Comparison of ENCODE assay signal across 8 cellular contexts in the genomic region with DNA sequence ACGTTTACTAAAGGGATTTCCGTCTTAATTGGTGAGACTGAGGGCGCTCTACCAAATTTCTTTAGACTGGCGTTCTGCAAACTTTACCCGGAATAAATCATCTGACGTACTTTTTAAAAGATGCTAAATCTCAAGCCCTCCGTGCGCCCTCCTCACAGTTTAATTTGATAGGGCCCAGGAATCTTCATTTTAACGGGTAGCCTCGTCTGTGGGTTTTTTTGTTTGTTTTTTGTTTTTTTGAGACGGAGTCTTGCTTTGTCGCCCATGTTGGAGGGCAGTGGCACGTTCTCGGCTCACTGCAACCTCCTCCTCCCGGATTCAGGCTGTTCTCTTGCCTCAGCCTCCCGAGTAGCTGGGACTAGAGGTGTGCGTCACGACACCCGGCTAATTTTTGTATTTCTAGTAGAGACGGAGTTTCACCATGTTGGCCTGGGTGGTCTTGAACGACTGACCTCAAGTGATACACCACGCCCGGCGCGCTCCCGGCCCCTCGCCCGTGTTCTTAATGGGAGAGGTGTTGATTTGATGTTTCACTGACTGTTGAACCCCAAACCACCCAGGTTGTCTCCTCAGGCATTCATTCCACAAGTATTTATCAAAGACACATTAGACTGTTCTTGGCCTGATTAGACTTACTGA. TPM values are rescaled to one million over a fixed set of nuclear protein-coding genes. Genes with fewer than 3 reads are reported as not detected.
DNase-seq lines count a peak whose midpoint lies in the region; ATAC-seq and TF ChIP-seq lines count a peak whose summit lies in the region.

No MANE protein-coding gene starts in this region.

- peak overlapping the region; percentile 90 for H3K4me3 Mint-ChIP-seq in CD4-positive, alpha-beta T cell
- peak overlapping the region; percentile 95 for H3K4me3 Mint-ChIP-seq in osteocyte (ENCODE audit: unreplicated experiment)

- H3K36me3 Mint-ChIP-seq in CD4-positive, alpha-beta T cell (ENCODE audit: low read depth) = peaks cover 18% of the 10 kb centered on the region
- H3K36me3 Mint-ChIP-seq in osteocyte (ENCODE audit: unreplicated experiment) = no peaks in the 10 kb centered on the region

- H3F3A ChIP-seq in PC-3 (ENCODE audit: low read length, unreplicated experiment) = no peaks in the 10 kb centered on the region

- peak overlapping the region; percentile 99 for H3K4me2 ChIP-seq in PC-3 (ENCODE audit: low read length)

- H3K9me2 ChIP-seq in PC-3 (replicated peaks; ENCODE audit: low read length) = no peaks in the 10 kb centered on the region

- no peaks in the 10 kb centered on the region for H3K27me3 ChIP-seq in CD4-positive, alpha-beta T cell (ENCODE audit: control insufficient read depth, insufficient read depth, low read length)
- H3K27me3 ChIP-seq in PC-3 (ENCODE audit: low read length) = no peaks in the 10 kb centered on the region

- H3K4me3 ChIP-seq in PC-3 (ENCODE audit: low read length) (peak overlapping the region; percentile 99), epithelial cell of esophagus (ENCODE audit: low read length) (peak overlapping the region; percentile 86)

- BruUV-seq in PC-3 (replicated peaks; lab: Mats Ljungman, UMichigan) = no TSS peak

- peak in 1 of 10 experiments; percentile 5 for DNase-seq in CD4-positive, alpha-beta T cell
- DNase-seq in PC-3 = no peak
- no peak for DNase-seq in epithelial cell of esophagus (ENCODE audit: low read depth)
- DNase-seq in osteocyte (ENCODE audit: extremely low spot score, unreplicated experiment) = no peak
- no peak for DNase-seq in effector CD4-positive, alpha-beta T cell
- no peak for DNase-seq in NCI-H187 (lab: John Stamatoyannopoulos, UW)
- no peak for DNase-seq in activated CD4-positive, alpha-beta T cell treated with anti-CD3 and anti-CD28 coated beads for 48 hours

- ATAC-seq in CD4-positive, alpha-beta T cell (ENCODE audit: poor library complexity) = no peak
- ATAC-seq in PC-3 (no peak), GM19035 (IDR thresholded peaks at IDR 0.05; ENCODE audit: unreplicated experiment) (no peak)

- peaks cover 18% of the 10 kb centered on the region; the same call in 1 of the 2 replicates for H4K20me1 ChIP-seq in PC-3 (ENCODE audit: low read length)

- peaks cover 34% of the 10 kb centered on the region for H3K4me1 Mint-ChIP-seq in CD4-positive, alpha-beta T cell (ENCODE audit: low read depth)
- H3K4me1 Mint-ChIP-seq in osteocyte (ENCODE audit: unreplicated experiment) = peaks cover 36% of the 10 kb centered on the region

- H3K9me3 Mint-ChIP-seq in CD4-positive, alpha-beta T cell = no peaks in the 10 kb centered on the region
- no peaks in the 10 kb centered on the region for H3K9me3 Mint-ChIP-seq in osteocyte (ENCODE audit: unreplicated experiment)

- H3K4me1 ChIP-seq in PC-3 (ENCODE audit: insufficient read depth, low read length) = peaks cover 10% of the 10 kb centered on the region; the same call in 1 of the 2 replicates

- H3K27ac Mint-ChIP-seq in CD4-positive, alpha-beta T cell = peak overlapping the region; percentile 99
- peak overlapping the region; percentile 98 for H3K27ac Mint-ChIP-seq in osteocyte (ENCODE audit: unreplicated experiment)

- POLR2A ChIA-PET in CD4-positive, alpha-beta T cell (lab: Charles Lee) = interaction anchor here (3.3 kb wide), 1 partner anchor 68 kb away, joined by 39 read pairs; the partner anchor contains the start of gene C16orf46
- POLR2A ChIA-PET in PC-3 (lab: Charles Lee; ENCODE audit: unreplicated experiment) = no interaction called here

- peak overlapping the region; percentile 87 for H2AFZ ChIP-seq in PC-3 (ENCODE audit: low read length)

- no peaks in the 10 kb centered on the region for H3K9me3 ChIP-seq in CD4-positive, alpha-beta T cell (ENCODE audit: control insufficient read depth, low read length)
- H3K9me3 ChIP-seq in PC-3 (ENCODE audit: low read length) = no peaks in the 10 kb centered on the region

- no peak for TF ChIP-seq CTCF in CD4-positive, alpha-beta T cell (IDR thresholded peaks at IDR 0.05)
- TF ChIP-seq CTCF in PC-3 (conservative IDR thresholded peaks at IDR 0.05; ENCODE audit: low read depth, low read length) = no peak
- TF ChIP-seq CTCF in epithelial cell of esophagus (IDR thresholded peaks at IDR 0.05; ENCODE audit: insufficient read depth, low read depth, low read length, missing control alignments) = no peak
- no peak for TF ChIP-seq CTCF in osteocyte (IDR thresholded peaks at IDR 0.05)

- H3K79me2 ChIP-seq in PC-3 (ENCODE audit: low read length) = peaks cover 81% of the 10 kb centered on the region

- CTCF ChIA-PET in CD4-positive, alpha-beta T cell (lab: Charles Lee) = interaction anchor here (1.0 to 7.9 kb wide), 3 partner anchors 11 to 28 kb away, joined by 3 to 80 read pairs (median 15); partner anchors contain the start of gene ATMIN
- CTCF ChIA-PET in PC-3 (lab: Charles Lee) = no interaction called here

- intact Hi-C loops in CD4-positive, alpha-beta T cell (cut with DNase I, micrococcal nuclease) = loop anchor here in 1 of 2 experiments (5.0 to 10.0 kb wide), 4 partner anchors 203 to 1157 kb away; partner anchors contain the start of genes CDYL2 and DYNLRB2
- intact Hi-C loops in PC-3 (cut with micrococcal nuclease) = loop anchor here (5.0 kb wide), 1 partner anchor 171 kb away; no protein-coding TSS in a partner anchor

- H3K9ac ChIP-seq in PC-3 (ENCODE audit: low read length) = peak overlapping the region; percentile 96

- peaks cover 10% of the 10 kb centered on the region; the same call in 1 of the 2 replicates for H3K36me3 ChIP-seq in PC-3 (ENCODE audit: low read depth, low read length)

- H3K27me3 Mint-ChIP-seq in CD4-positive, alpha-beta T cell = no peaks in the 10 kb centered on the region
- no peaks in the 10 kb centered on the region for H3K27me3 Mint-ChIP-seq in osteocyte (ENCODE audit: unreplicated experiment)

- no peak overlapping the region for H3K27ac ChIP-seq in CD4-positive, alpha-beta T cell (ENCODE audit: low read depth, low read length)
- H3K27ac ChIP-seq in PC-3 (ENCODE audit: low read length) = no peak overlapping the region; the same call in 1 of the 2 replicates

RNA-seq across cellular contexts. Expression of gene CENPN, which starts 1.3 kb away (rescaled TPM):
- total RNA-seq in CD4-positive, alpha-beta T cell = 1 to 10 TPM; 8.7 to 9.7 TPM
- 60.9 and 63.1 TPM in 2 replicates for total RNA-seq in PC-3 (2014; rRNA removed)
- total RNA-seq in osteocyte = 7.2 and 10.0 TPM in 2 replicates

RNA-seq across cellular contexts. Expression of gene CMC2, which starts 1.6 kb away (rescaled TPM):
- 10 to 100 TPM; 67.7 to 68.8 TPM for total RNA-seq in CD4-positive, alpha-beta T cell
- total RNA-seq in PC-3 (2014; rRNA removed) (75.3 and 86.2 TPM in 2 replicates), osteocyte (37.8 and 42.2 TPM in 2 replicates)

RNA-seq across cellular contexts. Expression of gene ATMIN, which starts 27.4 kb away (rescaled TPM):
- total RNA-seq in CD4-positive, alpha-beta T cell = 10 to 100 TPM; 29.9 to 31.7 TPM
- 34.7 and 35.4 TPM in 2 replicates for total RNA-seq in PC-3 (2014; rRNA removed)
- 35.0 and 39.2 TPM in 2 replicates for total RNA-seq in osteocyte
